In genomic region chr9:7970666-7971335, GRCh38 we compare ENCODE assay signal across 1 cellular context.
TF ChIP-seq lines count a peak whose summit lies in the region.

No MANE protein-coding gene starts in this region.

TF ChIP-seq in SK-N-SH, 30 proteins besides CTCF, POLR2A, EP300 and RAD21 (continued from another document):
- TF ChIP-seq, protein P1, sequence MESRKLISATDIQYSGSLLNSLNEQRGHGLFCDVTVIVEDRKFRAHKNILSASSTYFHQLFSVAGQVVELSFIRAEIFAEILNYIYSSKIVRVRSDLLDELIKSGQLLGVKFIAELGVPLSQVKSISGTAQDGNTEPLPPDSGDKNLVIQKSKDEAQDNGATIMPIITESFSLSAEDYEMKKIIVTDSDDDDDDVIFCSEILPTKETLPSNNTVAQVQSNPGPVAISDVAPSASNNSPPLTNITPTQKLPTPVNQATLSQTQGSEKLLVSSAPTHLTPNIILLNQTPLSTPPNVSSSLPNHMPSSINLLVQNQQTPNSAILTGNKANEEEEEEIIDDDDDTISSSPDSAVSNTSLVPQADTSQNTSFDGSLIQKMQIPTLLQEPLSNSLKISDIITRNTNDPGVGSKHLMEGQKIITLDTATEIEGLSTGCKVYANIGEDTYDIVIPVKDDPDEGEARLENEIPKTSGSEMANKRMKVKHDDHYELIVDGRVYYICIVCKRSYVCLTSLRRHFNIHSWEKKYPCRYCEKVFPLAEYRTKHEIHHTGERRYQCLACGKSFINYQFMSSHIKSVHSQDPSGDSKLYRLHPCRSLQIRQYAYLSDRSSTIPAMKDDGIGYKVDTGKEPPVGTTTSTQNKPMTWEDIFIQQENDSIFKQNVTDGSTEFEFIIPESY (IDR thresholded peaks at IDR 0.05; ENCODE audit: borderline replicate concordance, low read depth), result no peak
- no peak for TF ChIP-seq GATA2 (CRISPR knock-in tag; IDR thresholded peaks at IDR 0.05)
- TF ChIP-seq, protein P2, sequence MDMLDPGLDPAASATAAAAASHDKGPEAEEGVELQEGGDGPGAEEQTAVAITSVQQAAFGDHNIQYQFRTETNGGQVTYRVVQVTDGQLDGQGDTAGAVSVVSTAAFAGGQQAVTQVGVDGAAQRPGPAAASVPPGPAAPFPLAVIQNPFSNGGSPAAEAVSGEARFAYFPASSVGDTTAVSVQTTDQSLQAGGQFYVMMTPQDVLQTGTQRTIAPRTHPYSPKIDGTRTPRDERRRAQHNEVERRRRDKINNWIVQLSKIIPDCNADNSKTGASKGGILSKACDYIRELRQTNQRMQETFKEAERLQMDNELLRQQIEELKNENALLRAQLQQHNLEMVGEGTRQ (IDR thresholded peaks at IDR 0.05; ENCODE audit: borderline replicate concordance, low read depth, low read length), result no peak
- TF ChIP-seq SMC3 (IDR thresholded peaks at IDR 0.05; ENCODE audit: low read depth, low read length), result no peak
- no peak for TF ChIP-seq RFX5 (IDR thresholded peaks at IDR 0.05; ENCODE audit: low read length)
- TF ChIP-seq POLR2AphosphoS5 (IDR thresholded peaks at IDR 0.05; ENCODE audit: low read depth, low read length), result no peak
- no peak for TF ChIP-seq USF1 (IDR thresholded peaks at IDR 0.05; ENCODE audit: borderline replicate concordance, low read depth)
- TF ChIP-seq RXRA (IDR thresholded peaks at IDR 0.05; ENCODE audit: borderline replicate concordance, low read depth), result no peak
- TF ChIP-seq MEF2A (IDR thresholded peaks at IDR 0.05; ENCODE audit: borderline replicate concordance, low read depth), result no peak
- TF ChIP-seq TEAD4 (IDR thresholded peaks at IDR 0.05; ENCODE audit: borderline replicate concordance, insufficient read depth), result no peak
- no peak for TF ChIP-seq EZH2phosphoT487 (IDR thresholded peaks at IDR 0.05; ENCODE audit: borderline replicate concordance, low read depth)
- no peak for TF ChIP-seq TAF1 (IDR thresholded peaks at IDR 0.05; ENCODE audit: borderline replicate concordance, low read depth, low read length)
- no peak for TF ChIP-seq PBX3 (IDR thresholded peaks at IDR 0.05)
- no peak for TF ChIP-seq SIN3A (IDR thresholded peaks at IDR 0.05; ENCODE audit: borderline replicate concordance, low read depth, low read length)
